8 cellular contexts compared by ENCODE assay signal in the genomic region with DNA sequence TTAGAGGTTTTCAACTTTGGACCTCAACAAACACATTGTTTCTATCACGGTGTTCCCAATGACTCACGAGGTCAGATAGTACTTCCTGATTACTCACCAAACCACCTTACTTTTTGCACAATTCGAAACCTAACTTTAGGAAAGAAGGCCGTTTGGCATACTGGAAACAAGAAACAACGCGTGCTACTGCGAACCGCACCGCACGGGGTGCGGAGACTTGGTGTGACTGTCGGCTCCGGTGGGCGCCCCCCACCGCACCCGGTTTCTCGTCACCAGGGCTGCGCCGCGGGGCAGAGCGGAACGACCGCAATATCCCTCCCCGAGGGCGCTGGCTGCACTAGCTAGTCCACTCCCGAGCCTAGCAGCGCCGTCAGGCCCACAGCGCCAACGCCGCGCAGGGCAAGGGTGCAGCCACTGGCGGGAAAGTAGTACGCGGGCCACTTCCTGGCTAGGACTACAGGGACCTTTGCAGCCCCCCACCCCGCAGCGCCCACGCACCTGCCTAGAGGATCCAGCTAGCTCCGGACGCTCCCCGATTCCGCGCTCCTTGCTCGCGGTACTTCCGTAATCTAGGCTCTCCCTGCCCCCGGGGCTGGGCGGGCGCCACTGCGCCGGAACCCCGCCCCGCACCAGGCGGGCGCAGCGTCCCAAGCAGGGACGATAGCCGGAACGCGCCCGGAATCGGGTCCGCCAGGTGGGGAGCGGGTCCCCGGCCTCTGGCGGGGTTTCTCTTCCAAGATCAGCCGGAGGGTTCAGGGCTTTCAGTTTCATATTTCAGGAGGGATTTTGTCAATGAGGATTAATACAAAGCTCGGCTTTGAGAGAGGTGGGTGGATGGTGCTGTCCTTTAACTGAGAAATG. TPM values are rescaled to one million over a fixed set of nuclear protein-coding genes. Genes with fewer than 3 reads are reported as not detected.
DNase-seq lines count a peak whose midpoint lies in the region; ATAC-seq and TF ChIP-seq lines count a peak whose summit lies in the region.

A gene (minus strand): TSS at position 571 of the 861 bp plus-strand sequence. CDS start 9,002 bp downstream, outside the sequence.

- H3K27me3 ChIP-seq in BE2C (no peaks in the 10 kb centered on the region), dorsolateral prefrontal cortex (peaks cover 0 to 9% (median 0%) of the 10 kb centered on the region in 45 donors)

- TF ChIP-seq CTCF in BE2C (IDR thresholded peaks at IDR 0.05; ENCODE audit: low read depth, low read length) (no peak), dorsolateral prefrontal cortex (IDR thresholded peaks at IDR 0.05 in 54 of 56, conservative IDR thresholded peaks at IDR 0.05 in 2 of 56; ENCODE audit: low read depth in 1 of 56, partially characterized antibody in 56 of 56) (peak in 26 of 56 donors; percentile 5 to 47 (median 23)), lower leg skin (IDR thresholded peaks at IDR 0.05) (no peak)

- no peaks in the 10 kb centered on the region; the same call in 1 of the 2 replicates for H3K4me1 ChIP-seq in BE2C

- intact Hi-C loops in dorsolateral prefrontal cortex (cut with DNase I), result no loop called here
- intact Hi-C loops in lower leg skin (cut with DNase I; ENCODE audit: low total_unique reads), result no loop called here

- no peaks in the 10 kb centered on the region; the same call in 1 of the 2 replicates for H3K36me3 ChIP-seq in BE2C

- DNase-seq in BE2C (peak; percentile 74), NCI-H69 (lab: John Stamatoyannopoulos, UW) (peak; percentile 73), dorsolateral prefrontal cortex (peak; percentile 14 to 76 (median 53)), lower leg skin (ENCODE audit: low spot score in 2 of 2) (peak; percentile 75 to 95)
- DNase-seq in activated CD4-positive, alpha-beta T cell treated with anti-CD3 and anti-CD28 coated beads, Interleukin-2, amount 50 U/mL, for 4 hours, result peak; percentile 36 to 46
- peak in 2 of 3 donors; percentile 19 to 36 for DNase-seq in stimulated activated CD4-positive, alpha-beta T cell treated with anti-CD3 and anti-CD28 coated beads, TNF-alpha, amount 100 ng/mL, for 1 hour (ENCODE audit: low read depth in 3 of 3, low spot score in 1 of 3)

- 0% methylated on average over 57 to 60 of the region's 68 CpGs for WGBS in lower leg skin, 2 donors

- H3K9me3 ChIP-seq in BE2C, result no peaks in the 10 kb centered on the region

- TF ChIP-seq POLR2A in lower leg skin (IDR thresholded peaks at IDR 0.05), result no peak

- peak; percentile 80 for ATAC-seq in GM19035 (IDR thresholded peaks at IDR 0.05; ENCODE audit: unreplicated experiment)
- ATAC-seq in HG03280 (IDR thresholded peaks at IDR 0.05; ENCODE audit: unreplicated experiment), result peak; percentile 79

- peak within 1 kb of the TSS; percentile 67 for H3K4me3 ChIP-seq in BE2C (ENCODE audit: low read depth, low read length)
- H3K4me3 ChIP-seq in dorsolateral prefrontal cortex, result peak within 1 kb of the TSS; percentile 58 to 96 (median 83)
- H3K4me3 ChIP-seq in lower leg skin (ENCODE audit: low read depth, poor library complexity, severe bottlenecking), result peak within 1 kb of the TSS; percentile 91

- peak within 1 kb of the TSS in 56 of 59 donors; percentile 30 to 92 (median 76) for H3K27ac ChIP-seq in dorsolateral prefrontal cortex

RNA-seq across cellular contexts. Expression of the gene that starts here (rescaled TPM):
- 7.4 TPM for polyA plus RNA-seq in BE2C (2012; ENCODE audit: insufficient read depth, insufficient read length, low read depth)
- total RNA-seq in dorsolateral prefrontal cortex (10 to 100 TPM in 116 of 120 experiments, 1 to 10 TPM in 4; 7.2 to 38.9 (median 16.7) TPM), lower leg skin (10 to 100 TPM; 17.0 to 31.6 (median 27.8) TPM)

Comparison
In these comparisons a context has a peak if more than half of its experiments do, and no peak if none do; other contexts are left out.
1. Peak in every context shown above with its lines: DNase-seq, ATAC-seq, H3K4me3 ChIP-seq and H3K27ac ChIP-seq.
2. DNase-seq: peak in every context shown above with its lines; median percentile 85 in lower leg skin; 74 in BE2C; 73 in NCI-H69; 53 in dorsolateral prefrontal cortex; 41 in activated CD4-positive, alpha-beta T cell treated with anti-CD3 and anti-CD28 coated beads, Interleukin-2, amount 50 U/mL, for 4 hours; 28 in stimulated activated CD4-positive, alpha-beta T cell treated with anti-CD3 and anti-CD28 coated beads, TNF-alpha, amount 100 ng/mL, for 1 hour.